Comparison of ENCODE assay signal across 13 cellular contexts in the genomic region with DNA sequence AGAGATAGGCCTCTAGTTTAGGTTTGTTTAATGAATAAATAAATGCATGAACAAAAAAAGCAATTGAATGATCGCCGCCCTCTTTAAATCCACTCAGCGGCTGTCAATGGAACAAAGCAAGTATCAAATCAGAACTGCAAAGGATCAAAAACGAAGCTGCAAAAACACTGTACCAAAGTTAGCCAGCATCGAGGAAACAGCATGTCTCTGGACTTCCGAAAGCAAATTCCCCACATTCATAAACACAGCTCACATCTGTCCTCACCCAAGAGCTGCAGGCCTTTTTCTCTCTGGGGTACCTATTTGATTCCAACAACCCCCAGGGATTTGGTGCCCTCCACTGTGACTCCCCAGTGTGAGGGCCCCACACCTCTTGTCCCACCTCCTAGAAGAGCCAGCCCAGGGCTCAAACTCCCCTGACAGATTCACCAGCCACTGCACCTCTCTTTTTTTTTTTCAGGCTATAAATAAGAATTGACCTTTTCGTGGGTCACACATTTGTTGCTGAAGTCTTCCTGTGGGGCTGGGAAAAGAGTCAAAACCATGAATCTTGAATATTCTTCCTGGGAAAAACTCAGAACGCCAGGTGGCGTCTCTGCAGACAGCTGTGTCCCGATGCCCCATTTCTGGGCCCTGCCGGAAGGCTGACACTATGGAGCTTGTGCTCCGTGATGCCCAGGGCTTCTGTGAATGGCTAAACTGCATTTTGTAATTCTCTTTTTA. TPM values are rescaled to one million over a fixed set of nuclear protein-coding genes. Genes with fewer than 3 reads are reported as not detected.
DNase-seq lines count a peak whose midpoint lies in the region; ATAC-seq, FAIRE-seq and TF ChIP-seq lines count a peak whose summit lies in the region.
"Had no signal": no experiment of that assay in that cellular context is flagged by ENCODE, and none has a peak within 500 bp of the region (broad histone marks: within the 10 kb centered on the region; RNA-seq: fewer than 3 reads in every experiment).

No MANE protein-coding gene starts in this region.

- H3K4me1 ChIP-seq in H9 (ENCODE audit: insufficient read depth, low read length) (peaks cover 13% of the 10 kb centered on the region), iPS-20b (ENCODE audit: insufficient read depth, low read length) (peaks cover 19% of the 10 kb centered on the region; the same call in 1 of the 2 replicates), psoas muscle (no peaks in the 10 kb centered on the region)

- H2BK15ac ChIP-seq in H9 (ENCODE audit: low read depth, low read length): no peak overlapping the region

- peak; percentile 42 to 53 (median 47) for ATAC-seq in psoas muscle
- ATAC-seq: activated CD8-positive, alpha-beta memory T cell treated with anti-CD3 and anti-CD28 coated beads, Interleukin-2, amount 10 ng/mL, durations not matched to agents 7 days and 5 days had no signal

- no peak overlapping the region for H3K23ac ChIP-seq in H9 (ENCODE audit: insufficient read length, low read depth, low read length)

- H3K18ac ChIP-seq in H9 (ENCODE audit: insufficient read length, low read depth, low read length): no peak overlapping the region

- no peaks in the 10 kb centered on the region for H3K79me1 ChIP-seq in H9 (ENCODE audit: insufficient read depth, low read depth, low read length, poor library complexity, severe bottlenecking)

- H2AK5ac ChIP-seq in H9 (ENCODE audit: insufficient read length, low read length): no peak overlapping the region

- no peaks in the 10 kb centered on the region for H3K79me2 ChIP-seq in H9 (ENCODE audit: insufficient read depth, low read length)

- H3K23me2 ChIP-seq in H9 (ENCODE audit: insufficient read length, low read depth, low read length, poor library complexity, severe bottlenecking): no peaks in the 10 kb centered on the region

- DNase-seq in H9 (peak; percentile 55), bronchial epithelial cell (ENCODE audit: low read depth) (no peak), psoas muscle (peak in 1 of 2 donors; percentile 42), HK-2 (ENCODE audit: unreplicated experiment) (no peak), SKM-1 (lab: John Stamatoyannopoulos, UW; ENCODE audit: unreplicated experiment) (no peak), SIG-M5 treated with dmso at 0.1 percent for 504 hours (lab: John Stamatoyannopoulos, UW; ENCODE audit: unreplicated experiment) (no peak)
- no peak for DNase-seq in activated T-cell treated with anti-CD3 and anti-CD28 coated beads, Interleukin-2, amount 50 U/mL, for 1 hour
- DNase-seq: activated CD8-positive, alpha-beta memory T cell treated with anti-CD3 and anti-CD28 coated beads, Interleukin-2, amount 10 ng/mL, durations not matched to agents 7 days and 5 days; Calu3; NCI-H2171 treated with DMSO at 0.1 percent for 48 hours had no signal

- H3K27ac Mint-ChIP-seq in H9: peak overlapping the region in 1 of 3 experiments; percentile 22; a peak in 1 of 7 replicates
- H3K27ac Mint-ChIP-seq: activated CD8-positive, alpha-beta memory T cell treated with anti-CD3 and anti-CD28 coated beads, Interleukin-2, amount 10 ng/mL, durations not matched to agents 7 days and 5 days had no signal

- H3K27me3 Mint-ChIP-seq in H9 (ENCODE audit: low read depth): peaks cover 30% of the 10 kb centered on the region

- no peak overlapping the region for H2BK20ac ChIP-seq in H9 (ENCODE audit: low read depth, low read length, poor library complexity, severe bottlenecking)

- H3K56ac ChIP-seq in H9 (ENCODE audit: insufficient read length, low read depth, low read length): no peak overlapping the region

- H2BK5ac ChIP-seq in H9 (ENCODE audit: insufficient read length, low read length): no peak overlapping the region

- TF ChIP-seq CTCF in H9 (conservative IDR thresholded peaks at IDR 0.05) (peak; percentile 69), bronchial epithelial cell (IDR thresholded peaks at IDR 0.05; ENCODE audit: insufficient read depth, low read length, severe bottlenecking) (peak; percentile 18), psoas muscle (IDR thresholded peaks at IDR 0.05) (peak; percentile 41)

- H3K14ac ChIP-seq in H9 (ENCODE audit: insufficient read depth, low read length): no peak overlapping the region

- H3K4ac ChIP-seq in H9 (ENCODE audit: low read depth, low read length): no peak overlapping the region

- H2BK12ac ChIP-seq in H9 (ENCODE audit: insufficient read length, low read depth, low read length): no peak overlapping the region

- H3K4me3 Mint-ChIP-seq in H9: peak overlapping the region; percentile 24 to 35; a peak in 2 of 5 replicates
- H3K4me3 Mint-ChIP-seq: activated CD8-positive, alpha-beta memory T cell treated with anti-CD3 and anti-CD28 coated beads, Interleukin-2, amount 10 ng/mL, durations not matched to agents 7 days and 5 days had no signal

- H4K5ac ChIP-seq in H9 (ENCODE audit: insufficient read length, low read depth, low read length): no peak overlapping the region

- H3K9me3 ChIP-seq in H9 (ENCODE audit: control insufficient read depth, low read depth, low read length) (no peaks in the 10 kb centered on the region), iPS-20b (ENCODE audit: insufficient read depth, low read depth, low read length) (no peaks in the 10 kb centered on the region), psoas muscle (no peaks in the 10 kb centered on the region)

- H3K27ac ChIP-seq in H9 (ENCODE audit: insufficient read length, low read depth, low read length) (no peak overlapping the region), iPS-20b (ENCODE audit: low read length) (no peak overlapping the region), psoas muscle (no peak overlapping the region)
- H3K27ac ChIP-seq: SK-N-MC had no signal

- no peak for FAIRE-seq in bronchial epithelial cell (lab: Jason Lieb, UNC)
- FAIRE-seq: H54 had no signal

- H3T11ph ChIP-seq in H9 (ENCODE audit: low read length): no peak overlapping the region

- intact Hi-C loops in psoas muscle (cut with DNase I): loop anchor here in 1 of 2 donors (5.0 kb wide), 1 partner anchor 47 kb away; no protein-coding TSS in a partner anchor

- H3K36me3 Mint-ChIP-seq in H9 (ENCODE audit: insufficient read depth in 1 of 3, low read depth in 3 of 3): peaks cover 0 to 5% (median 0%) of the 10 kb centered on the region in 3 experiments; a peak in 3 of 7 replicates
- H3K36me3 Mint-ChIP-seq: activated CD8-positive, alpha-beta memory T cell treated with anti-CD3 and anti-CD28 coated beads, Interleukin-2, amount 10 ng/mL, durations not matched to agents 7 days and 5 days had no signal

- peaks cover 57 to 62% of the 10 kb centered on the region in 2 experiments for H3K4me1 Mint-ChIP-seq in H9
- H3K4me1 Mint-ChIP-seq: activated CD8-positive, alpha-beta memory T cell treated with anti-CD3 and anti-CD28 coated beads, Interleukin-2, amount 10 ng/mL, durations not matched to agents 7 days and 5 days had no signal

- no CpG with 5 or more reads among the region's 12 CpGs for WGBS in H9 (ENCODE audit: extremely low coverage, insufficient read length, low lambda C conversion rate)
- 39 to 49% (median 48%) methylated on average over 12 of the region's 12 CpGs for WGBS in psoas muscle, 3 donors

- no peak overlapping the region for H3K9ac ChIP-seq in H9 (ENCODE audit: extremely low read depth, insufficient read length, low read length)
- H3K9ac ChIP-seq in iPS-20b (ENCODE audit: low read depth, low read length): no peak overlapping the region

- no peak overlapping the region for H2AFZ ChIP-seq in H9 (ENCODE audit: low read length)

- H4K91ac ChIP-seq in H9 (ENCODE audit: insufficient read length, low read depth, low read length): no peak overlapping the region

- peaks cover 0 to 3% of the 10 kb centered on the region in 2 experiments; a peak in 1 of 5 replicates for H3K9me3 Mint-ChIP-seq in H9

- no peaks in the 10 kb centered on the region for H4K20me1 ChIP-seq in H9 (ENCODE audit: control insufficient read depth, insufficient read depth, insufficient read length)

- H3K4me3 ChIP-seq in bronchial epithelial cell (ENCODE audit: low read depth, low read length) (no peak overlapping the region), iPS-20b (ENCODE audit: low read length) (peak overlapping the region; percentile 44; the same call in 1 of the 2 replicates), psoas muscle (no peak overlapping the region)
- H3K4me3 ChIP-seq: SK-N-MC had no signal

- peak overlapping the region; percentile 53 for H3K4me2 ChIP-seq in H9 (ENCODE audit: insufficient read depth, insufficient read length, low read length)

- no peaks in the 10 kb centered on the region for H3K27me3 ChIP-seq in H9 (ENCODE audit: insufficient read depth, low read length)
- no peaks in the 10 kb centered on the region for H3K27me3 ChIP-seq in bronchial epithelial cell (ENCODE audit: control insufficient read depth, insufficient read depth, low read length)
- H3K27me3 ChIP-seq in iPS-20b (ENCODE audit: insufficient read depth, low read length): no peaks in the 10 kb centered on the region
- H3K27me3 ChIP-seq in psoas muscle (ENCODE audit: insufficient read depth in 3 of 3, low read length in 2 of 3): no peaks in the 10 kb centered on the region

- H3K36me3 ChIP-seq in bronchial epithelial cell (ENCODE audit: control insufficient read depth, insufficient read depth, low read length) (no peaks in the 10 kb centered on the region), iPS-20b (ENCODE audit: insufficient read depth, low read depth, low read length) (no peaks in the 10 kb centered on the region), psoas muscle (ENCODE audit: insufficient read depth in 1 of 2, low read depth in 1 of 2) (peaks cover 0 to 2% of the 10 kb centered on the region in 2 donors)

- no peak overlapping the region for H2BK120ac ChIP-seq in H9 (ENCODE audit: low read depth, low read length, poor library complexity, severe bottlenecking)

- no peak overlapping the region for H4K8ac ChIP-seq in H9 (replicated peaks; ENCODE audit: insufficient read length, low read depth, low read length)

RNA-seq across cellular contexts. Expression of a gene that starts 51.8 kb away (rescaled TPM):
- 2.9 and 3.2 TPM in 2 replicates for total RNA-seq in H9 (2021)
- 0.79 and 1.4 TPM in 2 replicates for total RNA-seq in bronchial epithelial cell
- 10 to 100 TPM in 1 of 4 donors, 1 to 10 TPM in 3; 7.0 to 11.4 (median 8.9) TPM for total RNA-seq in psoas muscle
- polyA plus RNA-seq in psoas muscle: 1 to 10 TPM; 2.6 to 6.9 (median 3.8) TPM
- total RNA-seq: activated CD8-positive, alpha-beta memory T cell treated with anti-CD3 and anti-CD28 coated beads, Interleukin-2, amount 10 ng/mL, durations not matched to agents 7 days and 5 days had no signal

Comparison
In these comparisons a context has a peak if more than half of its experiments do, and no peak if none do; other contexts are left out.
1. CTCF ChIP-seq: peak in every context shown above with its lines; median percentile 69 in H9; 41 in psoas muscle; 18 in bronchial epithelial cell.